Comparison of ENCODE assay signal across 8 cellular contexts in the genomic region with DNA sequence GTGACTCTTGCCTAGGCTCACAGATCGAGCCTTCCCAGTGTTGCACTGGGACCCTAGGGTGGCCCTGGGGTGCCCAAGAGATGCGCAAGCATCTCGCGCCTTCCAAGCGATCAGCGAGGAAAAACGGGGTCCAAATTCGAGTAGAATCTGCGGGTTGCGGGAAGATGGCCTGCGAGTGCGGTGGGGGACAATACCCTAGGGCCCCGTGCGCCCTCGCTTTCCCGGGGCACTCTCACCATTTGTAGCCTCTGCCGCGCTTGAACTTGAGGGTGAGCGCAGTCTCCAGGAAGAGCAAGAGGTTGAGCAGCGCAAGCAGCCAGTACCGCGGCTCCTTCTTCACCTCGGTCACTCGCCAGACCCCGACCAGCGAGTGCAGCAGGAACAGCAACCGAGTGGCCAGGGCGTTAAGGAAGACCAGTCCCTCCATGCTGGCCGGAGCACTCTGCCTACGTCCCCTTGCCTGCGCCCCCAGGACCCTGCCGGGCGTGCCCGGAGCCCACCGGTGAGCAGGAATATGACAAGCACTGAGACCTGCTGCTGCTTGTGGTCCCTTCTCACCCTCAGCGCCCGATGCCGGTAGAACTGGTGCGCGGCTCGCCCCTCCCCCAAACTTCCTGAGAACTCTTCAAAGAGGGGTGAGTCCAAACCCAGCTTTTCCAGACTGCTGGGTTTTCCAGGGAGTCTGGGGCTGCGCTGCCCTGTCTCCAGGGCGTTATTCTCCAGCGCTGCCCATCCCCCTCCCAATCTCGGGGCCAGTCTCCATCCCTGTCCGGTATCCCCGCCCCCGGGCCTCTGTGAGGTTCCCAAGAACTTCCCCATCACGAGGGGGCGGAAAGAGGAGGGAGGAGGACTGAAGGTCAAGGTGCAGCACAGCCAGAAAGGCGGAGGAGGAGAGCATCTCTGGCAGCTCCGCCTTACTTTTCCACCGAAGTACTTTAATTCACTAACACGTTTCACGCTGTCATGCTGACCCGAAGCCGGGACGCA. TPM values are rescaled to one million over a fixed set of nuclear protein-coding genes. Genes with fewer than 3 reads are reported as not detected.
DNase-seq lines count a peak whose midpoint lies in the region; ATAC-seq, FAIRE-seq and TF ChIP-seq lines count a peak whose summit lies in the region.

A gene (minus strand): TSS at position 727 of the 987 bp plus-strand sequence. CDS start 300 bp downstream, at position 427.

- H3K27ac ChIP-seq in A549, result peak within 1 kb of the TSS; percentile 36 to 65; a peak in 5 of 6 replicates
- peak within 1 kb of the TSS in 2 of 4 donors; percentile 5 to 49 for H3K27ac ChIP-seq in esophagus squamous epithelium

- H3K4me1 ChIP-seq in A549 (0 out of 3 replicates have a peak, but pooled peaks cover 4% of the 10 kb centered on the region), esophagus squamous epithelium (peaks cover 0 to 18% (median 7%) of the 10 kb centered on the region in 3 donors), mucosa of stomach (ENCODE audit: control insufficient read depth, insufficient read depth, low read length) (peaks cover 21% of the 10 kb centered on the region)

- DNase-seq in A549 (ENCODE audit: low read depth in 1 of 2, low spot score in 1 of 2) (peak; percentile 10 to 31), NCI-H2227 (lab: John Stamatoyannopoulos, UW; ENCODE audit: unreplicated experiment) (peak; percentile 51), esophagus squamous epithelium (lab: John Stamatoyannopoulos, UW) (no peak), pons (ENCODE audit: low spot score) (no peak)

- H3K27me3 ChIP-seq in esophagus squamous epithelium (peaks cover 0 to 29% (median 0%) of the 10 kb centered on the region in 4 donors), mucosa of stomach (ENCODE audit: control insufficient read depth, insufficient read depth, low read length) (peaks cover 20% of the 10 kb centered on the region)

- H3K36me3 ChIP-seq in esophagus squamous epithelium (no peaks in the 10 kb centered on the region), mucosa of stomach (ENCODE audit: control insufficient read depth, insufficient read depth, low read length) (no peaks in the 10 kb centered on the region)

- ATAC-seq in A549 (peak; percentile 69 to 80), HG03280 (IDR thresholded peaks at IDR 0.05; ENCODE audit: unreplicated experiment) (no peak), GM21528 (IDR thresholded peaks at IDR 0.05; ENCODE audit: low FRiP score, unreplicated experiment) (no peak), HG02610 (IDR thresholded peaks at IDR 0.05; ENCODE audit: unreplicated experiment) (no peak)

- intact Hi-C loops in esophagus squamous epithelium (cut with DNase I), result no loop called here

- no peak for TF ChIP-seq POLR2A in A549 (IDR thresholded peaks at IDR 0.05; ENCODE audit: low read length)
- TF ChIP-seq POLR2A in esophagus squamous epithelium (IDR thresholded peaks at IDR 0.05), result no peak

- FAIRE-seq in A549 (lab: Jason Lieb, UNC), result no peak

- CTCF ChIA-PET in A549 (lab: Yijun Ruan, JAX), result no interaction called here

- WGBS in A549 (ENCODE audit: missing lambda C conversion rate), result 40% methylated on average over 50 of the region's 58 CpGs
- 2 to 25% methylated on average over 4 to 18 of the region's 58 CpGs for WGBS in esophagus squamous epithelium, 2 donors

- TF ChIP-seq EP300 in A549 (IDR thresholded peaks at IDR 0.05), result no peak

- peak within 1 kb of the TSS; percentile 59 for H3K4me3 ChIP-seq in A549
- peak within 1 kb of the TSS; percentile 19 to 71 (median 40) for H3K4me3 ChIP-seq in esophagus squamous epithelium
- peak within 1 kb of the TSS; percentile 39 for H3K4me3 ChIP-seq in mucosa of stomach (ENCODE audit: low read length)

- H3K4me2 ChIP-seq in A549, result peak within 1 kb of the TSS; percentile 83

- no peak for TF ChIP-seq RAD21 in A549 (conservative IDR thresholded peaks at IDR 0.05 in 1 of 2, IDR thresholded peaks at IDR 0.05 in 1 of 2)

- POLR2A ChIA-PET in A549 (lab: Yijun Ruan, JAX), result no interaction called here

- TF ChIP-seq CTCF in A549 (IDR thresholded peaks at IDR 0.05) (no peak), esophagus squamous epithelium (IDR thresholded peaks at IDR 0.05) (no peak)

- peak within 1 kb of the TSS; percentile 51 for H3K9ac ChIP-seq in mucosa of stomach (ENCODE audit: low read length)

- H3K9me3 ChIP-seq in A549 (no peaks in the 10 kb centered on the region), esophagus squamous epithelium (no peaks in the 10 kb centered on the region), mucosa of stomach (ENCODE audit: control insufficient read depth, low read length) (no peaks in the 10 kb centered on the region)

TF ChIP-seq in A549, 52 proteins besides CTCF, POLR2A, EP300 and RAD21:
- TF ChIP-seq JUN (IDR thresholded peaks at IDR 0.05), result no peak

RNA-seq across cellular contexts. Expression of the gene that starts here (rescaled TPM):
- 0.08 and 0.10 TPM in 2 replicates for polyA plus RNA-seq in A549 (2011; rRNA removed)
- polyA plus RNA-seq in A549 (2012; cell fraction: cytosol; rRNA removed), result not detected in 2 replicates
- not detected in 2 replicates for polyA plus RNA-seq in A549 (2012; cell fraction: nucleus; rRNA removed)
- polyA plus RNA-seq in A549 (2017; fragmentation: RNase III; extraction: RNeasy Plus Mini Kit Qiagen cat#74134 plus additional on column Dnase treatment), result 0.03 to 0.09 TPM in 2 of 3 replicates, not detected in the other
- 0.12 and 0.15 TPM in 2 replicates for polyA minus RNA-seq in A549 (2011; rRNA and poly(A)+ RNA removed)
- total RNA-seq in esophagus squamous epithelium, result under 1 TPM in 3 of 4 donors, not detected in 1; 0.09 to 0.38 (median 0.09) TPM

Comparison
In these comparisons a context has a peak if more than half of its experiments do, and no peak if none do; other contexts are left out.
1. Peak in DNase-seq, ATAC-seq, H3K4me3 ChIP-seq, H3K27ac ChIP-seq and H3K4me2 ChIP-seq in A549; RNA of the gene not detected or under 1 TPM.